Comparison of ENCODE assay signal across 8 cellular contexts in the genomic region with DNA sequence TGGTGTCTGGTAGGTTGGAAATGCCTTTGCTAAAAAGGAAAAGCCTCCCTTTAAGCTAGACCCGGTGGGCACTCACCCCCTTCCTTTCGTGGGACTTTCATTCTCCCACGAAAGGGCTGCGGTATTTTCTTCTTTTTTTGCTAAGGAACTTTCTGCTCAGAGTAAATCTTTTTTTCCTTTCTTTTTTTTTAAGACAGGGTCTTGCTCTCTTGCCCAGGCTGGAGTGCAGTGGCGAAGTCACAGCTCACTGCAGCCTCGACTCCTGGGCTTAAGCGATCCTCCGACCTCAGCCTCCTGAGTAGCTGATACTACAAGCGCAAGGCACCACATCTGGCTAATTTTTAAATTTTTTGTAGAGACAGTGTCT. TPM values are rescaled to one million over a fixed set of nuclear protein-coding genes. Genes with fewer than 3 reads are reported as not detected.
DNase-seq lines count a peak whose midpoint lies in the region; FAIRE-seq and TF ChIP-seq lines count a peak whose summit lies in the region.

No MANE protein-coding gene starts in this region.

- FAIRE-seq in urothelium cell line (lab: Jason Lieb, UNC) = no peak

- no peak for TF ChIP-seq CTCF in stomach (IDR thresholded peaks at IDR 0.05)

- H3K36me3 Mint-ChIP-seq in T-helper 1 cell treated with Interleukin-12 subunit alpha and Interleukin-12 subunit beta and Interleukin-4 antibody, amounts not matched to agents 30 μg/mL and 1 μg/mL, for 36 hours (ENCODE audit: low read depth) = peaks cover 7% of the 10 kb centered on the region
- peaks cover 8% of the 10 kb centered on the region for H3K36me3 Mint-ChIP-seq in activated T-helper 1 cell treated with anti-CD3 and anti-CD28 coated beads, Interleukin-12 subunit alpha, Interleukin-12 subunit beta, Interleukin-2, Interleukin-4 antibody, amounts not matched to agents 30 ng/mL and 10 ng/mL and 1 ng/mL, durations not matched to agents 14 hours and 24 hours and 36 hours (ENCODE audit: low read depth)
- no peaks in the 10 kb centered on the region for H3K36me3 Mint-ChIP-seq in immature natural killer cell

- H3K4me3 ChIP-seq in stomach = peak overlapping the region; percentile 45 to 52 (median 50)

- in situ Hi-C loops in G401 (cut with HindIII; ENCODE audit: low sequenced_read_pairs) = no loop called here

- DNase-seq in T-helper 1 cell (no peak), immature natural killer cell (no peak), stomach (no peak), CD1c-positive myeloid dendritic cell (ENCODE audit: extremely low spot score) (no peak), urothelium cell line (ENCODE audit: low spot score) (no peak), G401 (ENCODE audit: low spot score) (no peak)
- no peak for DNase-seq in activated T-helper 1 cell treated with anti-CD3 and anti-CD28 coated beads, Interleukin-12 subunit alpha, Interleukin-12 subunit beta, Interleukin-2, Interleukin-4 antibody, amounts not matched to agents 30 ng/mL and 10 ng/mL and 1 ng/mL, durations not matched to agents 14 hours and 24 hours and 36 hours (ENCODE audit: low spot score)

- no peaks in the 10 kb centered on the region for H3K9me3 Mint-ChIP-seq in T-helper 1 cell treated with Interleukin-12 subunit alpha and Interleukin-12 subunit beta and Interleukin-4 antibody, amounts not matched to agents 30 μg/mL and 1 μg/mL, for 36 hours
- H3K9me3 Mint-ChIP-seq in activated T-helper 1 cell treated with anti-CD3 and anti-CD28 coated beads, Interleukin-12 subunit alpha, Interleukin-12 subunit beta, Interleukin-2, Interleukin-4 antibody, amounts not matched to agents 30 ng/mL and 10 ng/mL and 1 ng/mL, durations not matched to agents 14 hours and 24 hours and 36 hours = no peaks in the 10 kb centered on the region
- H3K9me3 Mint-ChIP-seq in immature natural killer cell = peaks cover 0 to 2% (median 0%) of the 10 kb centered on the region in 6 donors

- H3K36me3 ChIP-seq in stomach = peaks cover 0 to 17% (median 8%) of the 10 kb centered on the region in 4 donors

- H3K4me1 Mint-ChIP-seq in T-helper 1 cell treated with Interleukin-12 subunit alpha and Interleukin-12 subunit beta and Interleukin-4 antibody, amounts not matched to agents 30 μg/mL and 1 μg/mL, for 36 hours (ENCODE audit: low read depth) = peaks cover 22% of the 10 kb centered on the region
- H3K4me1 Mint-ChIP-seq in activated T-helper 1 cell treated with anti-CD3 and anti-CD28 coated beads, Interleukin-12 subunit alpha, Interleukin-12 subunit beta, Interleukin-2, Interleukin-4 antibody, amounts not matched to agents 30 ng/mL and 10 ng/mL and 1 ng/mL, durations not matched to agents 14 hours and 24 hours and 36 hours (ENCODE audit: low read depth) = peaks cover 18% of the 10 kb centered on the region
- peaks cover 30 to 38% of the 10 kb centered on the region in 2 donors for H3K4me1 Mint-ChIP-seq in immature natural killer cell

- no peaks in the 10 kb centered on the region for H3K27me3 Mint-ChIP-seq in T-helper 1 cell treated with Interleukin-12 subunit alpha and Interleukin-12 subunit beta and Interleukin-4 antibody, amounts not matched to agents 30 μg/mL and 1 μg/mL, for 36 hours (ENCODE audit: low read depth)
- H3K27me3 Mint-ChIP-seq in activated T-helper 1 cell treated with anti-CD3 and anti-CD28 coated beads, Interleukin-12 subunit alpha, Interleukin-12 subunit beta, Interleukin-2, Interleukin-4 antibody, amounts not matched to agents 30 ng/mL and 10 ng/mL and 1 ng/mL, durations not matched to agents 14 hours and 24 hours and 36 hours (ENCODE audit: insufficient read depth) = no peaks in the 10 kb centered on the region
- peaks cover 0 to 14% (median 9%) of the 10 kb centered on the region in 3 donors for H3K27me3 Mint-ChIP-seq in immature natural killer cell (ENCODE audit: low read depth in 3 of 3)

- H3K27ac ChIP-seq in stomach = peak overlapping the region in 4 of 5 donors; percentile 51 to 85 (median 81)

- no peaks in the 10 kb centered on the region for H3K9me3 ChIP-seq in stomach

- no peaks in the 10 kb centered on the region for H3K27me3 ChIP-seq in stomach

- H3K4me1 ChIP-seq in stomach = peaks cover 14 to 26% (median 20%) of the 10 kb centered on the region in 4 donors

- 57 to 60% (median 59%) methylated on average over 9 of the region's 9 CpGs for WGBS in stomach, 5 donors

- H3K4me3 Mint-ChIP-seq in T-helper 1 cell treated with Interleukin-12 subunit alpha and Interleukin-12 subunit beta and Interleukin-4 antibody, amounts not matched to agents 30 μg/mL and 1 μg/mL, for 36 hours = peak overlapping the region; percentile 83
- H3K4me3 Mint-ChIP-seq in activated T-helper 1 cell treated with anti-CD3 and anti-CD28 coated beads, Interleukin-12 subunit alpha, Interleukin-12 subunit beta, Interleukin-2, Interleukin-4 antibody, amounts not matched to agents 30 ng/mL and 10 ng/mL and 1 ng/mL, durations not matched to agents 14 hours and 24 hours and 36 hours = peak overlapping the region; percentile 78
- peak overlapping the region; percentile 81 to 95 (median 91) for H3K4me3 Mint-ChIP-seq in immature natural killer cell

- peak overlapping the region; percentile 91 for H3K27ac Mint-ChIP-seq in T-helper 1 cell treated with Interleukin-12 subunit alpha and Interleukin-12 subunit beta and Interleukin-4 antibody, amounts not matched to agents 30 μg/mL and 1 μg/mL, for 36 hours
- peak overlapping the region; percentile 84 for H3K27ac Mint-ChIP-seq in activated T-helper 1 cell treated with anti-CD3 and anti-CD28 coated beads, Interleukin-12 subunit alpha, Interleukin-12 subunit beta, Interleukin-2, Interleukin-4 antibody, amounts not matched to agents 30 ng/mL and 10 ng/mL and 1 ng/mL, durations not matched to agents 14 hours and 24 hours and 36 hours
- peak overlapping the region; percentile 89 to 98 (median 96) for H3K27ac Mint-ChIP-seq in immature natural killer cell

- no peak for TF ChIP-seq EP300 in stomach (IDR thresholded peaks at IDR 0.05)

- no peak for TF ChIP-seq POLR2A in stomach (IDR thresholded peaks at IDR 0.05)

- intact Hi-C loops in activated T-helper 1 cell treated with anti-CD3 and anti-CD28 coated beads, Interleukin-12 subunit alpha, Interleukin-12 subunit beta, Interleukin-2, Interleukin-4 antibody, amounts not matched to agents 30 ng/mL and 10 ng/mL and 1 ng/mL, durations not matched to agents 14 hours and 24 hours and 36 hours (cut with micrococcal nuclease) = loop anchor here (1.0 to 2.0 kb wide), 5 partner anchors 33 to 397 kb away; partner anchors contain the start of gene PIGT
- intact Hi-C loops in stomach (cut with DNase I; ENCODE audit: low total_unique reads) = no loop called here

RNA-seq across cellular contexts. Expression of gene TP53TG5, which starts 4.0 kb away (rescaled TPM):
- total RNA-seq in activated T-helper 1 cell treated with anti-CD3 and anti-CD28 coated beads, Interleukin-12 subunit alpha, Interleukin-12 subunit beta, Interleukin-2, Interleukin-4 antibody, amounts not matched to agents 30 ng/mL and 10 ng/mL and 1 ng/mL, durations not matched to agents 14 hours and 24 hours and 36 hours = 0.07 and 0.08 TPM in 2 replicates
- polyA plus RNA-seq in immature natural killer cell = under 1 TPM in 2 of 3 donors, not detected in 1; 0.09 to 0.22 TPM
- total RNA-seq in stomach = not detected
- under 1 TPM in 2 of 3 donors, not detected in 1; 0.12 to 0.33 TPM for polyA plus RNA-seq in stomach
- total RNA-seq in G401 (2014; rRNA removed; shearing (Covaris generic)) = not detected in 2 replicates

RNA-seq across cellular contexts. Expression of gene SYS1, which starts 11.1 kb away (rescaled TPM):
- 25.6 and 26.4 TPM in 2 replicates for total RNA-seq in activated T-helper 1 cell treated with anti-CD3 and anti-CD28 coated beads, Interleukin-12 subunit alpha, Interleukin-12 subunit beta, Interleukin-2, Interleukin-4 antibody, amounts not matched to agents 30 ng/mL and 10 ng/mL and 1 ng/mL, durations not matched to agents 14 hours and 24 hours and 36 hours
- polyA plus RNA-seq in immature natural killer cell = 10 to 100 TPM; 32.6 to 52.4 (median 47.1) TPM
- 100 to 1,000 TPM in 1 of 5 donors, 10 to 100 TPM in 4; 16.0 to 119 (median 25.1) TPM for total RNA-seq in stomach
- 10 to 100 TPM; 11.2 to 19.7 (median 18.8) TPM for polyA plus RNA-seq in stomach
- 13.0 and 21.9 TPM in 2 replicates for total RNA-seq in G401 (2014; rRNA removed; shearing (Covaris generic))

RNA-seq across cellular contexts. Expression of gene SDC4, which starts 25.9 kb away (rescaled TPM):
- 220 and 222 TPM in 2 replicates for total RNA-seq in activated T-helper 1 cell treated with anti-CD3 and anti-CD28 coated beads, Interleukin-12 subunit alpha, Interleukin-12 subunit beta, Interleukin-2, Interleukin-4 antibody, amounts not matched to agents 30 ng/mL and 10 ng/mL and 1 ng/mL, durations not matched to agents 14 hours and 24 hours and 36 hours
- polyA plus RNA-seq in immature natural killer cell (under 1 TPM in 2 of 3 donors, not detected in 1; 0.56 to 0.69 TPM), stomach (10 to 100 TPM; 29.6 to 97.3 (median 78.8) TPM)
- total RNA-seq in stomach = 100 to 1,000 TPM in 2 of 5 donors, 10 to 100 TPM in 3; 27.4 to 343 (median 81.4) TPM
- 16.4 and 24.7 TPM in 2 replicates for total RNA-seq in G401 (2014; rRNA removed; shearing (Covaris generic))

RNA-seq across cellular contexts. Expression of gene DBNDD2, which starts 34.0 kb away (rescaled TPM):
- 21.7 and 24.6 TPM in 2 replicates for total RNA-seq in activated T-helper 1 cell treated with anti-CD3 and anti-CD28 coated beads, Interleukin-12 subunit alpha, Interleukin-12 subunit beta, Interleukin-2, Interleukin-4 antibody, amounts not matched to agents 30 ng/mL and 10 ng/mL and 1 ng/mL, durations not matched to agents 14 hours and 24 hours and 36 hours
- polyA plus RNA-seq in immature natural killer cell = 10 to 100 TPM; 11.0 to 24.5 (median 18.0) TPM
- total RNA-seq in stomach = 100 to 1,000 TPM in 1 of 5 donors, 10 to 100 TPM in 4; 10.6 to 131 (median 51.3) TPM
- 10 to 100 TPM; 55.6 to 90.7 (median 77.6) TPM for polyA plus RNA-seq in stomach
- total RNA-seq in G401 (2014; rRNA removed; shearing (Covaris generic)) = 0.86 and 5.7 TPM in 2 replicates

RNA-seq across cellular contexts. Expression of gene PIGT, which starts 41.9 kb away (rescaled TPM):
- total RNA-seq in activated T-helper 1 cell treated with anti-CD3 and anti-CD28 coated beads, Interleukin-12 subunit alpha, Interleukin-12 subunit beta, Interleukin-2, Interleukin-4 antibody, amounts not matched to agents 30 ng/mL and 10 ng/mL and 1 ng/mL, durations not matched to agents 14 hours and 24 hours and 36 hours = 89.8 and 90.6 TPM in 2 replicates
- 100 to 1,000 TPM; 105 to 190 (median 164) TPM for polyA plus RNA-seq in immature natural killer cell
- total RNA-seq in stomach = 100 to 1,000 TPM in 2 of 5 donors, 10 to 100 TPM in 3; 22.6 to 137 (median 87.2) TPM
- polyA plus RNA-seq in stomach = 10 to 100 TPM; 30.5 to 72.5 (median 45.0) TPM
- 25.2 and 31.0 TPM in 2 replicates for total RNA-seq in G401 (2014; rRNA removed; shearing (Covaris generic))
